In genomic region chr13:98963917-98964316, GRCh38 we compare ENCODE assay signal across 1 cellular context.
TF ChIP-seq lines count a peak whose summit lies in the region.

No MANE protein-coding gene starts in this region.

TF ChIP-seq in K562, 482 proteins besides CTCF, POLR2A, EP300 and RAD21 (continued from another document):
- TF ChIP-seq ZNF609 (CRISPR knock-in tag; IDR thresholded peaks at IDR 0.05; ENCODE audit: borderline replicate concordance): no peak
